In genomic region chr12:27142102-27142721, GRCh38 we compare ENCODE assay signal across 8 cellular contexts. TPM values are rescaled to one million over a fixed set of nuclear protein-coding genes. Genes with fewer than 3 reads are reported as not detected.
DNase-seq lines count a peak whose midpoint lies in the region; ATAC-seq and TF ChIP-seq lines count a peak whose summit lies in the region.

No MANE protein-coding gene starts in this region.

- H3K27ac ChIP-seq in HL-60 (replicated peaks), result no peak overlapping the region

- no peak overlapping the region for H3K4me3 ChIP-seq in HL-60 (replicated peaks; ENCODE audit: insufficient read depth, low read length)
- H3K4me3 ChIP-seq in foreskin fibroblast (ENCODE audit: low read depth in 1 of 2, low read length in 2 of 2), result no peak overlapping the region

- DNase-seq in DMS 273 (lab: John Stamatoyannopoulos, UW; ENCODE audit: unreplicated experiment), result peak; percentile 81
- peak; percentile 64 to 69 for DNase-seq in HL-60 (ENCODE audit: low read depth in 1 of 2, low spot score in 1 of 2)
- peak; percentile 64 for DNase-seq in NCI-H82 treated with DMSO at 0.1 percent for 48 hours (lab: John Stamatoyannopoulos, UW; ENCODE audit: unreplicated experiment)
- peak; percentile 5 for DNase-seq in activated T-helper 1 cell treated with Interleukin-2 at 50 U/mL for 16 hours (ENCODE audit: low read depth)
- DNase-seq in foreskin fibroblast, result peak; percentile 68 to 90
- peak; percentile 23 for DNase-seq in occipital lobe (lab: John Stamatoyannopoulos, UW)

- peak; percentile 72 for TF ChIP-seq CTCF in HL-60 (IDR thresholded peaks at IDR 0.05; ENCODE audit: insufficient read depth, low read length)
- TF ChIP-seq CTCF in foreskin fibroblast (IDR thresholded peaks at IDR 0.05; ENCODE audit: low read depth, low read length), result peak; percentile 88

- no peak for ATAC-seq in GM21825 (IDR thresholded peaks at IDR 0.05; ENCODE audit: unreplicated experiment)
- ATAC-seq in GM21360 (IDR thresholded peaks at IDR 0.05; ENCODE audit: unreplicated experiment), result no peak

- H3K27me3 ChIP-seq in HL-60 (ENCODE audit: insufficient read depth, poor library complexity, severe bottlenecking), result no peaks in the 10 kb centered on the region

RNA-seq across cellular contexts. Expression of gene C12orf71, which starts 59.8 kb away (rescaled TPM):
- not detected for total RNA-seq in occipital lobe

Comparison
In these comparisons a context has a peak if more than half of its experiments do, and no peak if none do; other contexts are left out.
1. DNase-seq: peak in every context shown above with its lines; median percentile 81 in DMS 273; 79 in foreskin fibroblast; 66 in HL-60; 64 in NCI-H82 treated with DMSO at 0.1 percent for 48 hours; 23 in occipital lobe; 5 in activated T-helper 1 cell treated with Interleukin-2 at 50 U/mL for 16 hours.